In the genomic region with DNA sequence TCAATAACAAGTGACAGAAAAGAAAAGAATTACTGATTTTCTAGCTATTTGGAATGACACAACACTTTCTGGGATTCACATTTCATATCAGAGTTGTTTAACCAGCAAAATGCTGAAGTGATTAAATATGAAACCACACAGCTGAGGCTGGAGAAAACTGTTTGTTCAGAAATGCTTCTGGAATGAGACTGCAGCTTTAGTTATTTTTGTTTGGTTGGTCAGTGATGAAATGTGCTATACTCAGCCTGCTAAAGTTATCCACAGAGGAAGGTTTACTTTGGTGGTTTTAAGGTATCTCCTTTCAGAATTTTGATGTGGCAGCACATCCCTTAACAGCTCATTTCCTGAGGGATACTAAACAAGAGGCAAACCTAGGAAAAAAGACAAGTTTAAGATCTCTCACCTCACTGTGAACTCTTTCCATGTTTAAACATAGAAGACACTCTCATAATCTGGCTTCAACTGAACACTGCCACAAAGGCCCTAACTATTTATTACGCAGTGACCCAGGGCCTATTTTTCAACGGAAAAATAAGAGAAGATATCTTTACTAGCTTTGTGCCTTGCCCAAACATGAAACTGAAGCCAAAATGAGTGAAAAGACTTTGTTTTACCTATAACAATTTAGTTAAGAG, we compare ENCODE assay signal across 13 cellular contexts.
DNase-seq lines count a peak whose midpoint lies in the region; ATAC-seq, FAIRE-seq and TF ChIP-seq lines count a peak whose summit lies in the region.
"Had no signal": no experiment of that assay in that cellular context is flagged by ENCODE, and none has a peak within 500 bp of the region (broad histone marks: within the 10 kb centered on the region; RNA-seq: fewer than 3 reads in every experiment).

No MANE protein-coding gene starts in this region.

- peak; percentile 84 for DNase-seq in NCI-H226
- DNase-seq in H1 (ENCODE audit: low read depth in 1 of 2, low spot score in 2 of 2): no peak
- no peak for DNase-seq in lung (ENCODE audit: low spot score)
- DNase-seq in urothelium cell line (ENCODE audit: low spot score): peak; percentile 57
- DNase-seq in HuH-7 (ENCODE audit: low spot score): no peak
- no peak for DNase-seq in activated T-cell treated with anti-CD3 and anti-CD28 coated beads, Interleukin-2, amount 50 U/mL, for 1 hour
- no peak for DNase-seq in activated CD8-positive, alpha-beta memory T cell treated with anti-CD3 and anti-CD28 coated beads, Interleukin-2, amount 50 U/mL, for 48 hours
- no peak for DNase-seq in NCI-H2227 (lab: John Stamatoyannopoulos, UW; ENCODE audit: unreplicated experiment)
- DNase-seq: activated CD8-positive, alpha-beta memory T cell treated with anti-CD3 and anti-CD28 coated beads for 24 hours; caudate nucleus; SHP77 treated with DMSO at 0.1 percent for 48 hours; substantia nigra had no signal

- H3K36me3 ChIP-seq in H1 (ENCODE audit: control insufficient read depth in 2 of 4, insufficient read depth in 4 of 4, low read length in 3 of 4) (no peaks in the 10 kb centered on the region), lung (ENCODE audit: control insufficient read depth in 2 of 2, insufficient read depth in 2 of 2, low read length in 2 of 2) (no peaks in the 10 kb centered on the region)

- H3K23me2 ChIP-seq in H1 (ENCODE audit: low read depth, low read length): no peaks in the 10 kb centered on the region

- TF ChIP-seq EP300 in H1 (IDR thresholded peaks at IDR 0.05; ENCODE audit: borderline replicate concordance in 1 of 2, low read depth in 2 of 2, low read length in 2 of 2): no peak

- H2BK20ac ChIP-seq in H1 (ENCODE audit: low read length): no peak overlapping the region

- H2AK5ac ChIP-seq in H1 (ENCODE audit: low read depth, low read length): no peak overlapping the region

- H3K23ac ChIP-seq in H1 (ENCODE audit: insufficient read length): no peak overlapping the region

- 91% methylated on average over 2 of the region's 2 CpGs; no CpG with 5 or more reads in 1 of the 2 experiments for WGBS in H1 (ENCODE audit: extremely low coverage in 1 of 2, insufficient coverage in 1 of 2, insufficient read length in 1 of 2, insufficient replicate concordance in 2 of 2, low coverage in 1 of 2, low lambda C conversion rate in 2 of 2, missing lambda C conversion rate in 1 of 2), 2 experiments
- 63 to 76% methylated on average over 2 of the region's 2 CpGs for WGBS in lung, 2 donors

- no peak overlapping the region for H4K8ac ChIP-seq in H1 (ENCODE audit: extremely low read depth, insufficient read depth, low read length)

- H4K5ac ChIP-seq in H1 (ENCODE audit: insufficient read length, low read depth, low read length): no peak overlapping the region

- H2BK120ac ChIP-seq in H1 (replicated peaks; ENCODE audit: low read depth, low read length): no peak overlapping the region

- H2BK12ac ChIP-seq in H1 (ENCODE audit: low read depth, low read length): no peak overlapping the region

- H3K4me2 ChIP-seq in H1 (ENCODE audit: insufficient read depth in 1 of 2, low read depth in 2 of 2, low read length in 2 of 2): no peak overlapping the region

- TF ChIP-seq POLR2A in H1 (IDR thresholded peaks at IDR 0.05; ENCODE audit: control extremely low read depth in 1 of 2, low read depth in 2 of 2, low read length in 2 of 2): no peak

- no peak overlapping the region for H2BK15ac ChIP-seq in H1 (ENCODE audit: low read length)

- POLR2A ChIA-PET in H1 (lab: Charles Lee; ENCODE audit: partially characterized antibody): no interaction called here

- no peaks in the 10 kb centered on the region for H4K20me1 ChIP-seq in H1 (replicated peaks in 1 of 2; ENCODE audit: control insufficient read depth in 1 of 2, insufficient read depth in 2 of 2, low read length in 2 of 2)

- CTCF ChIA-PET in H1 (lab: Charles Lee; ENCODE audit: partially characterized antibody): interaction anchor here (1.0 to 1.5 kb wide), 2 partner anchors 51 to 71 kb away, joined by 3 to 4 read pairs; no protein-coding TSS in a partner anchor

- no peak overlapping the region for H3K14ac ChIP-seq in H1 (ENCODE audit: insufficient read length)

- H3K79me2 ChIP-seq in H1 (ENCODE audit: control insufficient read depth in 1 of 2, insufficient read depth in 2 of 2, low read length in 2 of 2): no peaks in the 10 kb centered on the region

- H2AFZ ChIP-seq in H1 (ENCODE audit: low read length): 0 out of 2 replicates have a peak overlapping the region, but pooled peaks have one; percentile 25

- H3K4me1 ChIP-seq in H1 (replicated peaks in 1 of 4; ENCODE audit: control insufficient read depth in 3 of 4, insufficient read depth in 4 of 4, low read length in 3 of 4) (peaks cover 0 to 2% (median 0%) of the 10 kb centered on the region in 4 experiments; a peak in 2 of 7 replicates), lung (ENCODE audit: control insufficient read depth in 2 of 2, insufficient read depth in 2 of 2, low read length in 2 of 2) (peaks cover 0 to 12% of the 10 kb centered on the region in 2 donors)

- no peak overlapping the region for H2BK5ac ChIP-seq in H1 (ENCODE audit: low read depth, low read length)

- H3K18ac ChIP-seq in H1 (ENCODE audit: extremely low read depth, low read length): no peak overlapping the region

- H3K27ac ChIP-seq in H1 (ENCODE audit: low read depth, low read length): no peak overlapping the region
- peak overlapping the region in 1 of 2 donors; percentile 33 for H3K27ac ChIP-seq in lung (ENCODE audit: low read depth in 1 of 2, low read length in 1 of 2)

- FAIRE-seq in H1 (lab: Jason Lieb, UNC) (no peak), urothelium cell line (lab: Jason Lieb, UNC) (no peak)
- FAIRE-seq: keratinocyte had no signal

- H4K91ac ChIP-seq in H1 (replicated peaks; ENCODE audit: insufficient read length, low read length): no peak overlapping the region

- TF ChIP-seq CTCF in H1 (IDR thresholded peaks at IDR 0.05; ENCODE audit: control extremely low read depth in 1 of 3, insufficient read depth in 1 of 3, low read depth in 1 of 3, low read length in 3 of 3): no peak
- no peak for TF ChIP-seq CTCF in lung (IDR thresholded peaks at IDR 0.05; ENCODE audit: control extremely low read depth, extremely low read depth)

- ATAC-seq in lung (ENCODE audit: insufficient read depth, low FRiP score): peak; percentile 47

- no peak overlapping the region for H3K4ac ChIP-seq in H1 (replicated peaks; ENCODE audit: insufficient read length, low read depth, low read length)

- no peak overlapping the region for H3K9ac ChIP-seq in H1 (replicated peaks in 1 of 4; ENCODE audit: extremely low read depth in 1 of 4, low read depth in 3 of 4, low read length in 3 of 4)

- H3K56ac ChIP-seq in H1 (replicated peaks; ENCODE audit: insufficient read length, low read depth, low read length): no peak overlapping the region

- H3K27me3 ChIP-seq in H1 (replicated peaks in 1 of 4; ENCODE audit: control insufficient read depth in 3 of 4, extremely low read depth in 1 of 4, insufficient read depth in 3 of 4, low read length in 3 of 4) (no peaks in the 10 kb centered on the region), lung (ENCODE audit: control insufficient read depth, insufficient read depth) (no peaks in the 10 kb centered on the region)

- H3K9me3 ChIP-seq in H1 (ENCODE audit: insufficient read depth in 2 of 2, low read depth in 1 of 2, low read length in 1 of 2) (no peaks in the 10 kb centered on the region), lung (ENCODE audit: control insufficient read depth in 2 of 2, insufficient read depth in 1 of 2, low read length in 1 of 2) (no peaks in the 10 kb centered on the region)

- no peak for TF ChIP-seq RAD21 in H1 (IDR thresholded peaks at IDR 0.05 in 1 of 2, conservative IDR thresholded peaks at IDR 0.05 in 1 of 2; ENCODE audit: low read depth in 2 of 2, low read length in 2 of 2)

- no peaks in the 10 kb centered on the region for H3K79me1 ChIP-seq in H1 (ENCODE audit: low read depth, low read length)

- H3K4me3 ChIP-seq in H1 (ENCODE audit: extremely low read depth in 1 of 4, insufficient read depth in 2 of 4, low read depth in 3 of 4, low read length in 4 of 4) (no peak overlapping the region), lung (no peak overlapping the region)

TF ChIP-seq in H1, 55 proteins besides CTCF, POLR2A, EP300 and RAD21 (continues in another document):
- TF ChIP-seq KDM1A (IDR thresholded peaks at IDR 0.05; ENCODE audit: borderline replicate concordance, low read length) (no peak), CBX8 (IDR thresholded peaks at IDR 0.05; ENCODE audit: borderline replicate concordance, low read depth, low read length) (no peak)

Comparison
In these comparisons a context has a peak if more than half of its experiments do, and no peak if none do; other contexts are left out.
1. DNase-seq: peak in NCI-H226 (single experiment) and urothelium cell line (single experiment); none in H1 (0 of 2), lung (single experiment), HuH-7 (single experiment), activated T-cell treated with anti-CD3 and anti-CD28 coated beads, Interleukin-2, amount 50 U/mL, for 1 hour (single experiment), activated CD8-positive, alpha-beta memory T cell treated with anti-CD3 and anti-CD28 coated beads, Interleukin-2, amount 50 U/mL, for 48 hours (single experiment) and NCI-H2227 (single experiment).